1 cellular context compared by ENCODE assay signal in the genomic region with DNA sequence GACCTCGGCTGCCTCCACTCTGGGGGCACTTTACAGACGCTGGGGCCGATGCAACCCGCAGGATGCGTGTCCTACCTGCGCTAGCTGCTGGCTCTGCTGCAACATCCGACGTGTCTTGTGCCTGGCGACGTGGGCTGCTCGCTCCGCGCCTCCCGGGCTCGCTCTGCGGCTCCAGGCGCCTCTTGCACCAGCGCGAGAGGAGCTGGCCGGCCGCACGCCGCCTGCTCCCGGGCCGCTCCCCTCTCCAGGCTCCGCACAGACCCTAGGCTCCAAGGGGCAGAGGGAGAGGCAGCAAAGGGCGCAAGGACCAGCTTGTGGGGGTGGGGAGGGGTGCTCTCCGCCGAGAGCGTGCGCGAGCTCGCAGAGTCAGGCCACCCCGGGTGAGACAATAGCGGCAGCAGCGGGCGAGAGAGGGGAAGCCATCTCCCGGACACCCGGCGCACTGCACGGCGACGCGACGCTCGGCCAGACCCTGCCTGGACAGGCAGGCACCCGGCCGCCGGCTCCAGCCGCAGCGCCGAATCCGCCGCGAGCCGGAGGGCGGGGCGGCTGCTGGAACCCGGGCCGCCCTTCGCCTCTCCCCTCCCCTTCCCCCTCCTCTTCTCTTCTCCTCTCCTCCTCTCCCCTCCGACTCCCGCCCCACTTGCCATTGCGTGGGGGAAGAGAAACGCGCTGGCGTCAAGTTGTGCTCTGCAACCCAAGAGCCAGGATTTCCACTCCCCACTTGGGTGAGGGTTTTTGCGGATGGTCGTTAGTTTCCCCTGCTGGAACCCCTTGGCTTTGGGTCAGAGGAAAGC.
TF ChIP-seq lines count a peak whose summit lies in the region.

A gene with protein sequence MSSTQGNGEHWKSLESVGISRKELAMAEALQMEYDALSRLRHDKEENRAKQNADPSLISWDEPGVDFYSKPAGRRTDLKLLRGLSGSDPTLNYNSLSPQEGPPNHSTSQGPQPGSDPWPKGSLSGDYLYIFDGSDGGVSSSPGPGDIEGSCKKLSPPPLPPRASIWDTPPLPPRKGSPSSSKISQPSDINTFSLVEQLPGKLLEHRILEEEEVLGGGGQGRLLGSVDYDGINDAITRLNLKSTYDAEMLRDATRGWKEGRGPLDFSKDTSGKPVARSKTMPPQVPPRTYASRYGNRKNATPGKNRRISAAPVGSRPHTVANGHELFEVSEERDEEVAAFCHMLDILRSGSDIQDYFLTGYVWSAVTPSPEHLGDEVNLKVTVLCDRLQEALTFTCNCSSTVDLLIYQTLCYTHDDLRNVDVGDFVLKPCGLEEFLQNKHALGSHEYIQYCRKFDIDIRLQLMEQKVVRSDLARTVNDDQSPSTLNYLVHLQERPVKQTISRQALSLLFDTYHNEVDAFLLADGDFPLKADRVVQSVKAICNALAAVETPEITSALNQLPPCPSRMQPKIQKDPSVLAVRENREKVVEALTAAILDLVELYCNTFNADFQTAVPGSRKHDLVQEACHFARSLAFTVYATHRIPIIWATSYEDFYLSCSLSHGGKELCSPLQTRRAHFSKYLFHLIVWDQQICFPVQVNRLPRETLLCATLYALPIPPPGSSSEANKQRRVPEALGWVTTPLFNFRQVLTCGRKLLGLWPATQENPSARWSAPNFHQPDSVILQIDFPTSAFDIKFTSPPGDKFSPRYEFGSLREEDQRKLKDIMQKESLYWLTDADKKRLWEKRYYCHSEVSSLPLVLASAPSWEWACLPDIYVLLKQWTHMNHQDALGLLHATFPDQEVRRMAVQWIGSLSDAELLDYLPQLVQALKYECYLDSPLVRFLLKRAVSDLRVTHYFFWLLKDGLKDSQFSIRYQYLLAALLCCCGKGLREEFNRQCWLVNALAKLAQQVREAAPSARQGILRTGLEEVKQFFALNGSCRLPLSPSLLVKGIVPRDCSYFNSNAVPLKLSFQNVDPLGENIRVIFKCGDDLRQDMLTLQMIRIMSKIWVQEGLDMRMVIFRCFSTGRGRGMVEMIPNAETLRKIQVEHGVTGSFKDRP (N-terminal part only) (minus strand): TSS at position 525 of the 797 bp plus-strand sequence. CDS start 25,003 bp downstream, outside the sequence.

TF ChIP-seq in IMR-90, 13 proteins besides CTCF, POLR2A, EP300 and RAD21 (continued from another document):
- TF ChIP-seq, protein P1, sequence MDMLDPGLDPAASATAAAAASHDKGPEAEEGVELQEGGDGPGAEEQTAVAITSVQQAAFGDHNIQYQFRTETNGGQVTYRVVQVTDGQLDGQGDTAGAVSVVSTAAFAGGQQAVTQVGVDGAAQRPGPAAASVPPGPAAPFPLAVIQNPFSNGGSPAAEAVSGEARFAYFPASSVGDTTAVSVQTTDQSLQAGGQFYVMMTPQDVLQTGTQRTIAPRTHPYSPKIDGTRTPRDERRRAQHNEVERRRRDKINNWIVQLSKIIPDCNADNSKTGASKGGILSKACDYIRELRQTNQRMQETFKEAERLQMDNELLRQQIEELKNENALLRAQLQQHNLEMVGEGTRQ (IDR thresholded peaks at IDR 0.05; ENCODE audit: low read depth, low read length) = no peak
- TF ChIP-seq MAZ (IDR thresholded peaks at IDR 0.05; ENCODE audit: borderline replicate concordance, low read depth, low read length) = peak; percentile 74; the same call in 1 of the 2 replicates
